Comparison of ENCODE assay signal across 9 cellular contexts in genomic region chr1:206582537-206583460, GRCh38. TPM values are rescaled to one million over a fixed set of nuclear protein-coding genes. Genes with fewer than 3 reads are reported as not detected.
A peak's percentile ranks its signal among the peaks of the same experiment; 100 is the strongest.
DNase-seq lines count a peak whose midpoint lies in the region; ATAC-seq and TF ChIP-seq lines count a peak whose summit lies in the region.
"Had no signal": no experiment of that assay in that cellular context is flagged by ENCODE, and none has a peak within 500 bp of the region (broad histone marks: within the 10 kb centered on the region; RNA-seq: fewer than 3 reads in every experiment).

No MANE protein-coding gene starts in this region.

- no peaks in the 10 kb centered on the region for H3K9me3 ChIP-seq in cardiac muscle cell (ENCODE audit: low read depth)
- H3K9me3 ChIP-seq in heart right ventricle, result no peaks in the 10 kb centered on the region

- H3K36me3 ChIP-seq in cardiac muscle cell (peaks cover 29% of the 10 kb centered on the region), heart right ventricle (peaks cover 0 to 55% (median 23%) of the 10 kb centered on the region in 9 donors)

- H3K9me3 Mint-ChIP-seq in activated naive CD8-positive, alpha-beta T cell (ENCODE audit: low read depth), result no peaks in the 10 kb centered on the region
- no peaks in the 10 kb centered on the region for H3K9me3 Mint-ChIP-seq in nephron

- intact Hi-C loops in heart right ventricle (cut with DNase I), result loop anchor here (1.0 to 5.0 kb wide), 8 partner anchors 35 to 92 kb away; no protein-coding TSS in a partner anchor

- peaks cover 15% of the 10 kb centered on the region for H3K36me3 Mint-ChIP-seq in activated naive CD8-positive, alpha-beta T cell
- H3K36me3 Mint-ChIP-seq in nephron (ENCODE audit: low read depth), result peaks cover 8% of the 10 kb centered on the region

- no peak for ATAC-seq in heart right ventricle
- ATAC-seq in HG03095 (IDR thresholded peaks at IDR 0.05; ENCODE audit: unreplicated experiment), result no peak
- ATAC-seq in HG02938 (IDR thresholded peaks at IDR 0.05; ENCODE audit: unreplicated experiment), result no peak

- WGBS in heart right ventricle, 2 donors, result 86 to 91% methylated on average over 19 of the region's 19 CpGs

- DNase-seq in cardiac muscle cell (ENCODE audit: low read depth in 1 of 2, low spot score in 1 of 2) (no peak), heart right ventricle (no peak), EL (no peak), superior temporal gyrus (ENCODE audit: extremely low spot score) (no peak)
- DNase-seq: NCI-H2171 had no signal

- H3K4me1 Mint-ChIP-seq in activated naive CD8-positive, alpha-beta T cell (ENCODE audit: low read depth), result peaks cover 80% of the 10 kb centered on the region
- H3K4me1 Mint-ChIP-seq in nephron, result peaks cover 17% of the 10 kb centered on the region

- peak overlapping the region; percentile 100 for H3K27ac Mint-ChIP-seq in activated naive CD8-positive, alpha-beta T cell
- peak overlapping the region in 2 of 3 experiments; percentile 65 to 79 for H3K27ac Mint-ChIP-seq in nephron

- H3K4me1 ChIP-seq in cardiac muscle cell (ENCODE audit: low read depth) (peaks cover 3% of the 10 kb centered on the region), heart right ventricle (peaks cover 0 to 68% (median 14%) of the 10 kb centered on the region in 9 donors)

- no peak for TF ChIP-seq CTCF in cardiac muscle cell (IDR thresholded peaks at IDR 0.05; ENCODE audit: low read depth, low read length)
- no peak for TF ChIP-seq CTCF in heart right ventricle (IDR thresholded peaks at IDR 0.05)
- no peak for TF ChIP-seq CTCF in nephron (IDR thresholded peaks at IDR 0.05; ENCODE audit: unreplicated experiment in 3 of 3)

- no peak overlapping the region for H3K4me3 ChIP-seq in cardiac muscle cell
- no peak overlapping the region for H3K4me3 ChIP-seq in heart right ventricle

- H3K27me3 Mint-ChIP-seq in activated naive CD8-positive, alpha-beta T cell, result no peaks in the 10 kb centered on the region
- peaks cover 3% of the 10 kb centered on the region for H3K27me3 Mint-ChIP-seq in nephron (ENCODE audit: low read depth)

- peak overlapping the region; percentile 84 for H3K4me3 Mint-ChIP-seq in activated naive CD8-positive, alpha-beta T cell
- H3K4me3 Mint-ChIP-seq in nephron, result no peak overlapping the region

- peak overlapping the region; percentile 83 for H3K27ac ChIP-seq in cardiac muscle cell
- peak overlapping the region in 2 of 10 donors; percentile 28 to 95 for H3K27ac ChIP-seq in heart right ventricle

- H3K27me3 ChIP-seq in cardiac muscle cell, result no peaks in the 10 kb centered on the region
- no peaks in the 10 kb centered on the region for H3K27me3 ChIP-seq in heart right ventricle

RNA-seq across cellular contexts. Expression of gene EIF2D, which starts 29.5 kb away (rescaled TPM):
- 46.1 and 67.2 TPM in 2 replicates for total RNA-seq in cardiac muscle cell
- 44.7 and 45.7 TPM in 2 replicates for polyA plus RNA-seq in cardiac muscle cell
- total RNA-seq in heart right ventricle, result 10 to 100 TPM; 26.1 to 32.2 (median 29.5) TPM
- polyA plus RNA-seq in heart right ventricle, result 10 to 100 TPM; 16.8 to 35.6 TPM

RNA-seq across cellular contexts. Expression of gene DYRK3, which starts 52.5 kb away (rescaled TPM):
- total RNA-seq in cardiac muscle cell (14.1 and 21.2 TPM in 2 replicates), heart right ventricle (10 to 100 TPM; 10.4 to 27.9 (median 20.8) TPM)
- polyA plus RNA-seq in cardiac muscle cell (8.4 and 16.6 TPM in 2 replicates), heart right ventricle (10 to 100 TPM in 1 of 2 donors, 1 to 10 TPM in 1; 4.1 to 31.1 TPM)
